In the genomic region with DNA sequence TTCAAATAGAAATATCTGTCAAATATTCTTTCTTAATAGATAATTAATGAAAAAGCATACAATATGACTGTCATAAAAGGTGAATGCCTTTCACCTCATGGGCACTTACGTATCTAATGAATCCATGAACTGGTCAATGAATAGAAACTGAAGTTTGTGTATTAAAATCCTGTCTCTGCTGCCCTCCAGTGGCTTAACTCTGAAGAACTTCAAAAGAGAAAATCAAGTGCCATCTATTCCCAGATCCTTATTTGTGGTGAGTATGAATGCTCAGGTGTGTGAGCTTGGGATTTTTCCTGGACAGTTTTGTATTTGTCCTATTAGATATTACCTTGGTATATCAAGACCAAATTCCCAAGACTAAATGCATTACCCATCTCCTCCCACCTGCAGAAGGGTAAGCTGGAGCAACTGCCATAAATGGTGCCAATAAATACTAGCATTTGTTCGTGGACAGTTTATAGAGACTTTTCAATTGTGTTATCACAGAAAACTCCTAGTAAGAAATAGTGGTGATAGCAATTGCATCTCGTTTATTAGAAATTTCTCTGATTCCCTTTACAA, we compare ENCODE assay signal across 8 cellular contexts. TPM values are rescaled to one million over a fixed set of nuclear protein-coding genes. Genes with fewer than 3 reads are reported as not detected.
DNase-seq lines count a peak whose midpoint lies in the region; ATAC-seq and TF ChIP-seq lines count a peak whose summit lies in the region.

No MANE protein-coding gene starts in this region.

- H3K27ac Mint-ChIP-seq in osteocyte (ENCODE audit: unreplicated experiment), result no peak overlapping the region

- H3K27ac ChIP-seq in SJCRH30, result no peak overlapping the region

- peaks cover 3% of the 10 kb centered on the region for H3K27me3 Mint-ChIP-seq in osteocyte (ENCODE audit: unreplicated experiment)

- DNase-seq in AG09319 (ENCODE audit: extremely low read depth, low read depth), result no peak
- DNase-seq in GM10266 (ENCODE audit: extremely low spot score), result peak; percentile 31
- peak; percentile 71 for DNase-seq in M059J (ENCODE audit: low read depth)
- peak; percentile 49 to 85 for DNase-seq in SJCRH30
- peak; percentile 53 for DNase-seq in fibroblast of gingiva (ENCODE audit: low read depth)
- no peak for DNase-seq in osteocyte (ENCODE audit: extremely low spot score, unreplicated experiment)
- DNase-seq in posterior vena cava (ENCODE audit: low spot score), result no peak

- intact Hi-C loops in posterior vena cava (cut with DNase I), result loop anchor here in 1 of 2 donors (10.0 kb wide), 1 partner anchor 169 kb away; no protein-coding TSS in a partner anchor

- no peaks in the 10 kb centered on the region for H3K9me3 Mint-ChIP-seq in osteocyte (ENCODE audit: unreplicated experiment)

- no peak for ATAC-seq in HG02884 (IDR thresholded peaks at IDR 0.05; ENCODE audit: unreplicated experiment)

- H3K4me3 Mint-ChIP-seq in osteocyte (ENCODE audit: unreplicated experiment), result no peak overlapping the region

- peaks cover 17% of the 10 kb centered on the region for H3K4me1 Mint-ChIP-seq in osteocyte (ENCODE audit: unreplicated experiment)

- no peaks in the 10 kb centered on the region for H3K36me3 ChIP-seq in SJCRH30

- no peaks in the 10 kb centered on the region for H3K36me3 Mint-ChIP-seq in osteocyte (ENCODE audit: unreplicated experiment)

- H3K4me3 ChIP-seq in SJCRH30, result no peak overlapping the region

- TF ChIP-seq CTCF in AG09319 (IDR thresholded peaks at IDR 0.05; ENCODE audit: low read depth, low read length), result peak; percentile 51
- TF ChIP-seq CTCF in GM10266 (IDR thresholded peaks at IDR 0.05; ENCODE audit: control insufficient read depth, insufficient read depth, low read depth, missing control alignments), result peak; percentile 63
- TF ChIP-seq CTCF in osteocyte (IDR thresholded peaks at IDR 0.05), result peak; percentile 79

- H3K9me3 ChIP-seq in SJCRH30 (replicated peaks), result no peaks in the 10 kb centered on the region

- peaks cover 13% of the 10 kb centered on the region for H3K4me1 ChIP-seq in SJCRH30

- no peaks in the 10 kb centered on the region for H3K27me3 ChIP-seq in SJCRH30

RNA-seq across cellular contexts. Expression of a gene that starts 44.0 kb away (rescaled TPM):
- 1.2 and 1.5 TPM in 2 replicates for total RNA-seq in M059J (2014; rRNA removed; shearing (Covaris generic))
- 0.18 TPM in 2 replicates for total RNA-seq in SJCRH30 (2014; rRNA removed; shearing (Covaris generic))
- total RNA-seq in osteocyte, result 2.8 and 3.1 TPM in 2 replicates
- 100 to 1,000 TPM in 1 of 2 donors, 10 to 100 TPM in 1; 97.9 to 113 TPM for total RNA-seq in posterior vena cava

RNA-seq across cellular contexts. Expression of a gene that starts 45.0 kb away (rescaled TPM):
- total RNA-seq in M059J (2014; rRNA removed; shearing (Covaris generic)), result 0.15 and 0.59 TPM in 2 replicates
- 13.6 and 14.1 TPM in 2 replicates for total RNA-seq in SJCRH30 (2014; rRNA removed; shearing (Covaris generic))
- total RNA-seq in osteocyte (not detected in 2 replicates), posterior vena cava (under 1 TPM; 0.19 to 0.88 TPM)

Comparison
In these comparisons a context has a peak if more than half of its experiments do, and no peak if none do; other contexts are left out.
1. DNase-seq: peak in GM10266 (single experiment), M059J (single experiment), SJCRH30 (2 of 2) and fibroblast of gingiva (single experiment); none in AG09319 (single experiment), osteocyte (single experiment) and posterior vena cava (single experiment).
2. RNA of a gene that starts 44.0 kb away (total RNA-seq): 97.9 to 113 TPM in posterior vena cava; 2.8 to 3.1 TPM in osteocyte, 1.2 to 1.5 TPM in M059J and 0.18 TPM in SJCRH30; every median in the first group is over 10 times any median in the second.
3. Peak in every context shown above with its lines, with median percentiles within 50 percentile points of each other: CTCF ChIP-seq.